8 cellular contexts compared by ENCODE assay signal in genomic region chr12:13278249-13278787, GRCh38.
DNase-seq lines count a peak whose midpoint lies in the region; ATAC-seq and TF ChIP-seq lines count a peak whose summit lies in the region.

No MANE protein-coding gene starts in this region.

- peaks cover 35% of the 10 kb centered on the region for H3K27me3 ChIP-seq in CD4-positive, CD25-positive, alpha-beta regulatory T cell (ENCODE audit: control insufficient read depth, insufficient read depth, low read length)
- H3K27me3 ChIP-seq in sigmoid colon: peaks cover 0 to 8% (median 0%) of the 10 kb centered on the region in 3 donors

- peak; percentile 48 to 72 for ATAC-seq in CD4-positive, CD25-positive, alpha-beta regulatory T cell (ENCODE audit: low read depth in 2 of 2)
- ATAC-seq in GM19395 (IDR thresholded peaks at IDR 0.05; ENCODE audit: unreplicated experiment) (peak; percentile 88), T-cell (replicated peaks in 1 of 4) (peak; percentile 78 to 86 (median 80)), HG03439 (IDR thresholded peaks at IDR 0.05; ENCODE audit: unreplicated experiment) (no peak)

- no peaks in the 10 kb centered on the region for H3K36me3 Mint-ChIP-seq in CD4-positive, CD25-positive, alpha-beta regulatory T cell
- H3K36me3 Mint-ChIP-seq in T-cell: no peaks in the 10 kb centered on the region

- peak; percentile 87 for TF ChIP-seq CTCF in LNCaP clone FGC (IDR thresholded peaks at IDR 0.05; ENCODE audit: control insufficient read depth, extremely low read depth, insufficient read depth)
- TF ChIP-seq CTCF in sigmoid colon (IDR thresholded peaks at IDR 0.05): peak; percentile 70 to 98 (median 80)

- no peak for TF ChIP-seq POLR2A in sigmoid colon (IDR thresholded peaks at IDR 0.05)

- peaks cover 35% of the 10 kb centered on the region for H3K27me3 Mint-ChIP-seq in CD4-positive, CD25-positive, alpha-beta regulatory T cell
- H3K27me3 Mint-ChIP-seq in T-cell: peaks cover 29 to 43% of the 10 kb centered on the region in 2 donors

- TF ChIP-seq EP300 in sigmoid colon (IDR thresholded peaks at IDR 0.05): no peak

- CTCF ChIA-PET in T-cell (lab: Charles Lee): interaction anchor here (0.6 to 1.1 kb wide), 13 partner anchors 23 to 1105 kb away, joined by 3 to 14 read pairs (median 3); no protein-coding TSS in a partner anchor

- no peak overlapping the region for H3K4me3 ChIP-seq in CD4-positive, CD25-positive, alpha-beta regulatory T cell (ENCODE audit: low read depth, low read length)
- H3K4me3 ChIP-seq in LNCaP clone FGC (ENCODE audit: low read depth, low read length) (no peak overlapping the region), sigmoid colon (no peak overlapping the region)

- DNase-seq in CD4-positive, CD25-positive, alpha-beta regulatory T cell: peak; percentile 20 to 51 (median 49)
- DNase-seq in LNCaP clone FGC (ENCODE audit: low read depth) (no peak), T-cell (peak in 33 of 34 experiments; percentile 9 to 64 (median 41)), anterior cingulate cortex (lab: John Stamatoyannopoulos, UW) (peak in 53 of 58 donors; percentile 9 to 81 (median 44)), hepatic stellate cell (ENCODE audit: low spot score) (peak; percentile 73), sigmoid colon (peak; percentile 85)

- H3K27ac ChIP-seq in CD4-positive, CD25-positive, alpha-beta regulatory T cell (ENCODE audit: insufficient read depth, low read length, poor library complexity, severe bottlenecking): no peak overlapping the region
- no peak overlapping the region for H3K27ac ChIP-seq in sigmoid colon

- no peaks in the 10 kb centered on the region for H3K36me3 ChIP-seq in CD4-positive, CD25-positive, alpha-beta regulatory T cell (ENCODE audit: control insufficient read depth, insufficient read depth, low read length)
- H3K36me3 ChIP-seq in sigmoid colon: no peaks in the 10 kb centered on the region

- intact Hi-C loops in sigmoid colon (cut with DNase I): loop anchor here (2.0 to 5.0 kb wide), 3 partner anchors 254 to 888 kb away; no protein-coding TSS in a partner anchor

- POLR2A ChIA-PET in T-cell (lab: Charles Lee): no interaction called here

- H3K4me1 Mint-ChIP-seq in CD4-positive, CD25-positive, alpha-beta regulatory T cell: peaks cover 0 to 6% (median 0%) of the 10 kb centered on the region in 4 donors
- H3K4me1 Mint-ChIP-seq in T-cell: peaks cover 4 to 6% (median 5%) of the 10 kb centered on the region in 3 donors

- H3K9me3 ChIP-seq in CD4-positive, CD25-positive, alpha-beta regulatory T cell (ENCODE audit: control insufficient read depth in 2 of 2, low read length in 2 of 2): peaks cover 0 to 6% of the 10 kb centered on the region in 2 experiments
- no peaks in the 10 kb centered on the region for H3K9me3 ChIP-seq in sigmoid colon

- no peak overlapping the region for H3K27ac Mint-ChIP-seq in CD4-positive, CD25-positive, alpha-beta regulatory T cell
- no peak overlapping the region for H3K27ac Mint-ChIP-seq in T-cell

- WGBS in sigmoid colon, 2 donors: 24% methylated on average over 32 of the region's 32 CpGs

- H3K4me1 ChIP-seq in CD4-positive, CD25-positive, alpha-beta regulatory T cell (ENCODE audit: control insufficient read depth, insufficient read depth, low read length, poor library complexity, severe bottlenecking): peaks cover 5% of the 10 kb centered on the region
- peaks cover 0 to 9% (median 3%) of the 10 kb centered on the region in 4 donors for H3K4me1 ChIP-seq in sigmoid colon

- H3K4me3 Mint-ChIP-seq in CD4-positive, CD25-positive, alpha-beta regulatory T cell: no peak overlapping the region
- H3K4me3 Mint-ChIP-seq in T-cell: peak overlapping the region in 1 of 3 donors; percentile 26

- H3K9me3 Mint-ChIP-seq in CD4-positive, CD25-positive, alpha-beta regulatory T cell: peaks cover 0 to 2% (median 0%) of the 10 kb centered on the region in 7 donors
- peaks cover 0 to 3% (median 0%) of the 10 kb centered on the region in 3 donors for H3K9me3 Mint-ChIP-seq in T-cell
